Comparison of ENCODE assay signal across 12 cellular contexts in the genomic region with DNA sequence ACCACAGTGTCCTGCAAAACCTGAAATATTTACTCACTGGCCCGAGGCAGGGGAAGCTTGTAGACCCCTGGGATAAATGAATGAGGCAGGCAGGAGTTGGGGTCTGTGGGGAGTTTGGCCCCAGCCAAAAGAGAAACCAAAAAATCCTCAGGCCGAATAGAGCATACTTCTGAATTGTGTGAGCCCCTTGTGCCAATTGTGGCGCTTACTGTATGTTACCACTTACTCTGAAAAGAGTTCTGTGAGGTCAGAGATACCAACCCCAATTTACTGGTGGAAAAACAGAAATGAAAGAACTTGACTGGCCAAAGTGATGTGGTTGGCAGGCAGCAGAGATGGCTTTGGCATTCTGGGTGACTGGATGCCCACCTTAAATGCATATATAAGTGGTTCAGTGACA.
DNase-seq lines count a peak whose midpoint lies in the region; TF ChIP-seq lines count a peak whose summit lies in the region.
"Had no signal": no experiment of that assay in that cellular context is flagged by ENCODE, and none has a peak within 500 bp of the region (broad histone marks: within the 10 kb centered on the region; RNA-seq: fewer than 3 reads in every experiment).

No MANE protein-coding gene starts in this region.

- no peaks in the 10 kb centered on the region for H3K9me3 ChIP-seq in iPS-18a (ENCODE audit: control insufficient read depth, low read depth, low read length)
- H3K9me3 ChIP-seq: left lung had no signal

- H3K9ac ChIP-seq in iPS-18a (ENCODE audit: low read length) = peak overlapping the region; percentile 8

- peaks cover 72% of the 10 kb centered on the region for H3K79me2 ChIP-seq in ACC112 (ENCODE audit: control insufficient read depth, insufficient read depth, low read length, unreplicated experiment)

- peak overlapping the region; percentile 52 for H3K27ac ChIP-seq in ACC112 (ENCODE audit: low read depth, low read length)
- peak overlapping the region; percentile 34 for H3K27ac ChIP-seq in iPS-18a (ENCODE audit: low read length)

- no peak overlapping the region for H2AFZ ChIP-seq in ACC112 (ENCODE audit: low read length, unreplicated experiment)

- peaks cover 7% of the 10 kb centered on the region for H3K36me3 Mint-ChIP-seq in T-helper 2 cell treated with Interferon-gamma antibody and Interleukin-4, amounts not matched to agents 5 μg/mL and 100 μg/mL, for 36 hours (ENCODE audit: low read depth)

- peak overlapping the region; percentile 73 for H3K27ac Mint-ChIP-seq in T-helper 2 cell treated with Interferon-gamma antibody and Interleukin-4, amounts not matched to agents 5 μg/mL and 100 μg/mL, for 36 hours

- H3K4me3 ChIP-seq in ACC112 (ENCODE audit: low read depth, low read length) (peak overlapping the region; percentile 57; the same call in 1 of the 2 replicates), GM12875 (ENCODE audit: low read depth, low read length) (peak overlapping the region; percentile 8), iPS-18a (ENCODE audit: low read length) (no peak overlapping the region)
- H3K4me3 ChIP-seq: left lung had no signal

- DNase-seq in T-helper 2 cell treated with Interferon-gamma antibody and Interleukin-4, amounts not matched to agents 5 μg/mL and 100 μg/mL, for 36 hours (ENCODE audit: low spot score) = no peak
- DNase-seq in DMS 273 (lab: John Stamatoyannopoulos, UW; ENCODE audit: unreplicated experiment) (no peak), NCI-H2029 (lab: John Stamatoyannopoulos, UW) (no peak), NCI-H146 treated with DMSO at 0.1 percent for 48 hours (lab: John Stamatoyannopoulos, UW; ENCODE audit: unreplicated experiment) (no peak), kidney glomerular epithelial cell (lab: John Stamatoyannopoulos, UW) (no peak)
- DNase-seq: activated CD4-positive, alpha-beta T cell treated with anti-CD3 and anti-CD28 coated beads for 48 hours; left lung; SHP77 treated with DMSO at 0.1 percent for 48 hours; stimulated activated CD8-positive, alpha-beta memory T cell treated with anti-CD3 and anti-CD28 coated beads, Interleukin-4, amount 100 ng/mL, for 48 hours had no signal

- H3K36me3 ChIP-seq in ACC112 (ENCODE audit: insufficient read depth, low read length) = no peaks in the 10 kb centered on the region
- no peaks in the 10 kb centered on the region for H3K36me3 ChIP-seq in iPS-18a (ENCODE audit: control insufficient read depth, low read depth, low read length)
- H3K36me3 ChIP-seq: left lung had no signal

- no peaks in the 10 kb centered on the region for H3K9me3 Mint-ChIP-seq in T-helper 2 cell treated with Interferon-gamma antibody and Interleukin-4, amounts not matched to agents 5 μg/mL and 100 μg/mL, for 36 hours

- H3K27me3 ChIP-seq in ACC112 (ENCODE audit: insufficient read depth, low read length) (no peaks in the 10 kb centered on the region), iPS-18a (ENCODE audit: control insufficient read depth, insufficient read depth, low read length) (no peaks in the 10 kb centered on the region)
- H3K27me3 ChIP-seq: left lung had no signal

- H3K4me1 ChIP-seq in ACC112 (ENCODE audit: control insufficient read depth, insufficient read depth, low read length, unreplicated experiment) (peaks cover 16% of the 10 kb centered on the region), iPS-18a (ENCODE audit: control insufficient read depth, low read depth, low read length) (peaks cover 36% of the 10 kb centered on the region)

- H3K4me3 Mint-ChIP-seq in T-helper 2 cell treated with Interferon-gamma antibody and Interleukin-4, amounts not matched to agents 5 μg/mL and 100 μg/mL, for 36 hours = peak overlapping the region; percentile 51

- H3K4me1 Mint-ChIP-seq in T-helper 2 cell treated with Interferon-gamma antibody and Interleukin-4, amounts not matched to agents 5 μg/mL and 100 μg/mL, for 36 hours (ENCODE audit: low read depth) = peaks cover 24% of the 10 kb centered on the region

- H3K27me3 Mint-ChIP-seq in T-helper 2 cell treated with Interferon-gamma antibody and Interleukin-4, amounts not matched to agents 5 μg/mL and 100 μg/mL, for 36 hours (ENCODE audit: low read depth) = no peaks in the 10 kb centered on the region

- TF ChIP-seq CTCF in GM12875 (IDR thresholded peaks at IDR 0.05; ENCODE audit: borderline replicate concordance, insufficient read depth, low read depth, low read length) = no peak
